27 cellular contexts compared by ENCODE assay signal in genomic region chr14:71240866-71241520, GRCh38.
"Had no signal": no experiment of that assay in that cellular context is flagged by ENCODE, and none has a peak within 500 bp of the region (broad histone marks: within the 10 kb centered on the region; RNA-seq: fewer than 3 reads in every experiment).

No MANE protein-coding gene starts in this region.

- H3K36me3 ChIP-seq: gastroesophageal sphincter, heart left ventricle, sigmoid colon, upper lobe of right lung, WERI-Rb-1 had no signal

- H3K9me3 Mint-ChIP-seq: activated naive CD4-positive, alpha-beta T cell treated with anti-CD3 and anti-CD28 coated beads, Interleukin-2, amount 50 U/mL, for 24 hours; brain; naive B cell had no signal

- H3K27me3 Mint-ChIP-seq: activated CD4-positive, alpha-beta T cell treated with anti-CD3 and anti-CD28 coated beads, Interleukin-2, amount 10 ng/mL, durations not matched to agents 7 days and 5 days; activated CD8-positive, alpha-beta T cell treated with anti-CD3 and anti-CD28 coated beads for 36 hours had no signal

- FAIRE-seq: TTC549 had no signal

- H3K4me3 ChIP-seq: gastroesophageal sphincter, heart left ventricle, mucosa of descending colon, sigmoid colon, upper lobe of right lung had no signal

- H3K27me3 ChIP-seq: gastroesophageal sphincter, heart left ventricle, sigmoid colon, upper lobe of right lung had no signal

- H3K9me3 ChIP-seq: gastroesophageal sphincter, heart left ventricle, mucosa of descending colon, sigmoid colon, upper lobe of right lung had no signal

- DNase-seq: activated CD4-positive, alpha-beta T cell treated with anti-CD3 and anti-CD28 coated beads, Interleukin-2, amount 10 ng/mL, durations not matched to agents 7 days and 5 days; activated CD4-positive, CD25-positive, alpha-beta regulatory T cell treated with anti-CD3 and anti-CD28 coated beads, Interleukin-2, amount 50 U/mL, for 72 hours; activated CD8-positive, alpha-beta memory T cell treated with anti-CD3 and anti-CD28 coated beads, Interleukin-2, amount 10 ng/mL, durations not matched to agents 7 days and 5 days; activated CD8-positive, alpha-beta T cell treated with anti-CD3 and anti-CD28 coated beads for 36 hours; activated gamma-delta T cell treated with Interleukin-2 at 50 U/mL for 16 hours; aorta; central memory CD4-positive, alpha-beta T cell; dermis blood vessel endothelial cell; effector CD8-positive, alpha-beta T cell; heart left ventricle; islet precursor cell; left cardiac atrium; mesenchymal stem cell; mucosa of descending colon; naive B cell; occipital lobe; retina; sigmoid colon; stimulated activated CD4-positive, alpha-beta T cell treated with anti-CD3 and anti-CD28 coated beads, Interleukin-4, amount 100 ng/mL, for 1 hour; stimulated activated naive CD4-positive, alpha-beta T cell treated with Interleukin-2 at 50 U/mL for 16 hours; upper lobe of right lung; WERI-Rb-1 had no signal

- H3K36me3 Mint-ChIP-seq: activated naive CD4-positive, alpha-beta T cell treated with anti-CD3 and anti-CD28 coated beads, Interleukin-2, amount 50 U/mL, for 24 hours; brain had no signal

- ATAC-seq: activated CD8-positive, alpha-beta T cell treated with anti-CD3 and anti-CD28 coated beads for 36 hours; gastroesophageal sphincter; left cardiac atrium; mucosa of descending colon had no signal

- H3K27ac ChIP-seq: gastroesophageal sphincter, upper lobe of right lung, WERI-Rb-1 had no signal

- H3K4me3 Mint-ChIP-seq: activated CD4-positive, alpha-beta T cell treated with anti-CD3 and anti-CD28 coated beads, Interleukin-2, amount 10 ng/mL, durations not matched to agents 7 days and 5 days; activated CD8-positive, alpha-beta memory T cell treated with anti-CD3 and anti-CD28 coated beads, Interleukin-2, amount 10 ng/mL, durations not matched to agents 7 days and 5 days; activated CD8-positive, alpha-beta T cell treated with anti-CD3 and anti-CD28 coated beads for 36 hours; activated naive CD4-positive, alpha-beta T cell treated with anti-CD3 and anti-CD28 coated beads, Interleukin-2, amount 50 U/mL, for 24 hours; activated T-helper 1 cell treated with anti-CD3 and anti-CD28 coated beads, Interleukin-12 subunit alpha, Interleukin-12 subunit beta, Interleukin-2, Interleukin-4 antibody, amounts not matched to agents 30 ng/mL and 10 ng/mL and 1 ng/mL, durations not matched to agents 14 hours and 24 hours and 36 hours; brain; naive B cell had no signal

- H3K27ac Mint-ChIP-seq: activated CD4-positive, alpha-beta T cell treated with anti-CD3 and anti-CD28 coated beads, Interleukin-2, amount 10 ng/mL, durations not matched to agents 7 days and 5 days; activated CD8-positive, alpha-beta memory T cell treated with anti-CD3 and anti-CD28 coated beads, Interleukin-2, amount 10 ng/mL, durations not matched to agents 7 days and 5 days; activated CD8-positive, alpha-beta T cell treated with anti-CD3 and anti-CD28 coated beads for 36 hours; activated naive CD4-positive, alpha-beta T cell treated with anti-CD3 and anti-CD28 coated beads, Interleukin-2, amount 50 U/mL, for 24 hours; activated T-helper 1 cell treated with anti-CD3 and anti-CD28 coated beads, Interleukin-12 subunit alpha, Interleukin-12 subunit beta, Interleukin-2, Interleukin-4 antibody, amounts not matched to agents 30 ng/mL and 10 ng/mL and 1 ng/mL, durations not matched to agents 14 hours and 24 hours and 36 hours had no signal

- H3K4me1 ChIP-seq: upper lobe of right lung had no signal
